ENCODE assay signal across 13 cellular contexts in the genomic region with DNA sequence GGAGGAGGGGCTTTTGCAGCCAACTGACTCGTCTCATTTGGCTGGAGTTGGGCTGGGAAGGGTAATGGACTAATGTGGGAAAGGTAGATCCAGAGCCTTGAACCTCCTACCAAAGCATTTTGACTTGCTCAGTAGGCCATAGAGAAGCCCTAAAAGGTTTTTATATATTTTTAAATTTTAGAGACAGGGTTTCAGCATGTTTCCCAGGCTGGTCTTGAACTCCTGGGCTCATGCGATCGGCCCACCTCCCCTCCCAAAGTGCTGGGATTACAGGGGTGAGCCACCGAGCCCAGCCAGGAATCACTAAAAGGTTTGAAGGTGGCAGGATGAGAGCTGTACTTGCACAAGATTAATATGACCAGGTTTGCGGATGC. TPM values are rescaled to one million over a fixed set of nuclear protein-coding genes. Genes with fewer than 3 reads are reported as not detected.
DNase-seq lines count a peak whose midpoint lies in the region; ATAC-seq and TF ChIP-seq lines count a peak whose summit lies in the region.
"Had no signal": no experiment of that assay in that cellular context is flagged by ENCODE, and none has a peak within 500 bp of the region (broad histone marks: within the 10 kb centered on the region; RNA-seq: fewer than 3 reads in every experiment).

No MANE protein-coding gene starts in this region.

- peaks cover 29 to 41% (median 38%) of the 10 kb centered on the region in 10 experiments for H3K4me1 ChIP-seq in BLaER1 treated with 17β-estradiol and CSF1 and Interleukin-3, amounts not matched to agents 10 nM and 100 nM
- H3K4me1 ChIP-seq in DOHH2 (ENCODE audit: control insufficient read depth, low read length), result peaks cover 31% of the 10 kb centered on the region

- H3K79me2 ChIP-seq in DOHH2 (ENCODE audit: control insufficient read depth, low read length), result peaks cover 9% of the 10 kb centered on the region

- no peaks in the 10 kb centered on the region for H3K27me3 ChIP-seq in BLaER1 treated with 17β-estradiol and CSF1 and Interleukin-3, amounts not matched to agents 10 nM and 100 nM
- peaks cover 16% of the 10 kb centered on the region for H3K27me3 ChIP-seq in DOHH2 (ENCODE audit: control insufficient read depth, low read length)
- H3K27me3 ChIP-seq: upper lobe of left lung had no signal

- peak overlapping the region in 6 of 11 experiments; percentile 10 to 34 (median 22); a peak in 4 of 22 replicates for H3K9ac ChIP-seq in BLaER1 treated with 17β-estradiol and CSF1 and Interleukin-3, amounts not matched to agents 10 nM and 100 nM

- no peaks in the 10 kb centered on the region for H3K9me2 ChIP-seq in DOHH2 (replicated peaks; ENCODE audit: control insufficient read depth, low read length)

- peak overlapping the region in 1 of 11 experiments; percentile 36; a peak in 1 of 22 replicates for H3K27ac ChIP-seq in BLaER1 treated with 17β-estradiol and CSF1 and Interleukin-3, amounts not matched to agents 10 nM and 100 nM
- no peak overlapping the region for H3K27ac ChIP-seq in DOHH2 (ENCODE audit: low read depth, low read length)
- H3K27ac ChIP-seq: C4-2B, upper lobe of left lung had no signal

- peak overlapping the region; percentile 22 for H3K4me3 Mint-ChIP-seq in activated CD8-positive, alpha-beta T cell treated with anti-CD3 and anti-CD28 coated beads for 36 hours
- no peak overlapping the region for H3K4me3 Mint-ChIP-seq in natural killer cell

- H3K36me3 Mint-ChIP-seq in activated CD8-positive, alpha-beta T cell treated with anti-CD3 and anti-CD28 coated beads for 36 hours (ENCODE audit: low read depth), result peaks cover 11% of the 10 kb centered on the region
- H3K36me3 Mint-ChIP-seq in natural killer cell, result no peaks in the 10 kb centered on the region

- peaks cover 11% of the 10 kb centered on the region for H3F3A ChIP-seq in DOHH2 (ENCODE audit: control insufficient read depth, insufficient read depth)

- TF ChIP-seq CTCF in DOHH2 (IDR thresholded peaks at IDR 0.05; ENCODE audit: low read depth, low read length, poor library complexity, severe bottlenecking) (no peak), natural killer cell (IDR thresholded peaks at IDR 0.05) (no peak)
- no peak for TF ChIP-seq CTCF in activated CD8-positive, alpha-beta T cell treated with anti-CD3 and anti-CD28 coated beads for 36 hours (IDR thresholded peaks at IDR 0.05)

- H3K27ac Mint-ChIP-seq in activated CD8-positive, alpha-beta T cell treated with anti-CD3 and anti-CD28 coated beads for 36 hours, result no peak overlapping the region
- H3K27ac Mint-ChIP-seq in natural killer cell, result peak overlapping the region; percentile 5 to 76
- H3K27ac Mint-ChIP-seq: T-helper 2 cell treated with Interferon-gamma antibody and Interleukin-4, amounts not matched to agents 5 μg/mL and 100 μg/mL, for 36 hours had no signal

- H3K36me3 ChIP-seq in BLaER1 treated with 17β-estradiol and CSF1 and Interleukin-3, amounts not matched to agents 10 nM and 100 nM, result peaks cover 0 to under 1% (median 0%) of the 10 kb centered on the region in 11 experiments; a peak in 2 of 22 replicates
- H3K36me3 ChIP-seq in DOHH2 (ENCODE audit: control insufficient read depth, low read length), result peaks cover 4% of the 10 kb centered on the region; the same call in 1 of the 2 replicates
- H3K36me3 ChIP-seq: HAP-1, upper lobe of left lung had no signal

- peaks cover 30% of the 10 kb centered on the region for H3K4me1 Mint-ChIP-seq in activated CD8-positive, alpha-beta T cell treated with anti-CD3 and anti-CD28 coated beads for 36 hours (ENCODE audit: low read depth)
- H3K4me1 Mint-ChIP-seq in natural killer cell, result peaks cover 26 to 28% of the 10 kb centered on the region in 2 donors

- H3K4me2 ChIP-seq in BLaER1 treated with 17β-estradiol and CSF1 and Interleukin-3, amounts not matched to agents 10 nM and 100 nM, result peak overlapping the region; percentile 86 to 100 (median 97)
- peak overlapping the region; percentile 64 for H3K4me2 ChIP-seq in DOHH2 (ENCODE audit: low read length)

- DNase-seq in activated CD8-positive, alpha-beta T cell treated with anti-CD3 and anti-CD28 coated beads for 36 hours, result no peak
- DNase-seq in natural killer cell, result no peak
- DNase-seq in DMS79 (lab: John Stamatoyannopoulos, UW), result no peak
- DNase-seq in Right ventricle myocardium superior, result no peak
- DNase-seq in AG08395 (ENCODE audit: low spot score), result no peak

- H3K9me3 ChIP-seq in BLaER1 treated with 17β-estradiol and CSF1 and Interleukin-3, amounts not matched to agents 10 nM and 100 nM (replicated peaks in 1 of 11), result peaks cover 0 to 10% (median 2%) of the 10 kb centered on the region in 11 experiments; a peak in 10 of 22 replicates
- no peaks in the 10 kb centered on the region for H3K9me3 ChIP-seq in DOHH2 (ENCODE audit: control insufficient read depth, insufficient read depth, low read length)
- H3K9me3 ChIP-seq: HAP-1, mucosa of descending colon, upper lobe of left lung had no signal

- no peaks in the 10 kb centered on the region for H3K9me3 Mint-ChIP-seq in activated CD8-positive, alpha-beta T cell treated with anti-CD3 and anti-CD28 coated beads for 36 hours
- H3K9me3 Mint-ChIP-seq in natural killer cell, result no peaks in the 10 kb centered on the region
- H3K9me3 Mint-ChIP-seq: activated naive CD4-positive, alpha-beta T cell treated with anti-CD3 and anti-CD28 coated beads, Interleukin-2, amount 50 U/mL, for 72 hours; T-helper 2 cell treated with Interferon-gamma antibody and Interleukin-4, amounts not matched to agents 5 μg/mL and 100 μg/mL, for 36 hours had no signal

- no peaks in the 10 kb centered on the region for H3K27me3 Mint-ChIP-seq in activated CD8-positive, alpha-beta T cell treated with anti-CD3 and anti-CD28 coated beads for 36 hours
- no peaks in the 10 kb centered on the region for H3K27me3 Mint-ChIP-seq in natural killer cell (ENCODE audit: low read depth in 2 of 2)

- intact Hi-C loops in activated CD8-positive, alpha-beta T cell treated with anti-CD3 and anti-CD28 coated beads for 36 hours (cut with micrococcal nuclease), result loop anchor here (5.0 kb wide), 2 partner anchors 57 to 227 kb away; no protein-coding TSS in a partner anchor
- intact Hi-C loops in natural killer cell (cut with micrococcal nuclease) (loop anchor here (5.0 kb wide), 2 partner anchors 47 to 77 kb away; no protein-coding TSS in a partner anchor), Right ventricle myocardium superior (cut with DNase I) (loop anchor here (5.0 to 10.0 kb wide), 3 partner anchors 102 to 252 kb away; no protein-coding TSS in a partner anchor)

- ATAC-seq in activated CD8-positive, alpha-beta T cell treated with anti-CD3 and anti-CD28 coated beads for 36 hours, result no peak
- no peak for ATAC-seq in natural killer cell
- no peak for ATAC-seq in Right ventricle myocardium superior (ENCODE audit: poor library complexity)

- H4K20me1 ChIP-seq in BLaER1 treated with 17β-estradiol and CSF1 and Interleukin-3, amounts not matched to agents 10 nM and 100 nM, result peaks cover 0 to 11% (median 0%) of the 10 kb centered on the region in 11 experiments; a peak in 2 of 22 replicates
- H4K20me1 ChIP-seq in DOHH2 (ENCODE audit: control insufficient read depth, insufficient read depth, low read depth, low read length), result no peaks in the 10 kb centered on the region

- CTCF ChIA-PET in activated CD8-positive, alpha-beta T cell treated with anti-CD3 and anti-CD28 coated beads for 36 hours (lab: Charles Lee), result interaction anchor here (0.6 to 10.8 kb wide), 56 partner anchors 11 to 450 kb away, joined by 3 to 201 read pairs (median 5); partner anchors contain the start of genes NOL11 and PSMD12

- no peak overlapping the region for H3K4me3 ChIP-seq in BLaER1 treated with 17β-estradiol and CSF1 and Interleukin-3, amounts not matched to agents 10 nM and 100 nM
- H3K4me3 ChIP-seq in DOHH2 (ENCODE audit: low read length), result peak overlapping the region; percentile 37; the same call in 1 of the 2 replicates
- H3K4me3 ChIP-seq: HAP-1, mucosa of descending colon, upper lobe of left lung had no signal

- POLR2A ChIA-PET in activated CD8-positive, alpha-beta T cell treated with anti-CD3 and anti-CD28 coated beads for 36 hours (lab: Charles Lee), result interaction anchor here (0.6 to 6.6 kb wide), 7 partner anchors 9 to 342 kb away, joined by 3 to 86 read pairs (median 4); partner anchors contain the start of gene PSMD12

RNA-seq across cellular contexts. Expression of gene PITPNC1, which starts 2.0 kb away (rescaled TPM):
- 10 to 100 TPM; 51.8 to 56.3 TPM for total RNA-seq in activated CD8-positive, alpha-beta T cell treated with anti-CD3 and anti-CD28 coated beads for 36 hours
- total RNA-seq in natural killer cell (100 to 1,000 TPM; 150 to 185 (median 169) TPM), Right ventricle myocardium superior (14.6 TPM)

RNA-seq across cellular contexts. Expression of gene PSMD12, which starts 8.7 kb away (rescaled TPM):
- 10 to 100 TPM; 80.9 to 89.1 TPM for total RNA-seq in activated CD8-positive, alpha-beta T cell treated with anti-CD3 and anti-CD28 coated beads for 36 hours
- total RNA-seq in natural killer cell (10 to 100 TPM; 57.4 to 58.2 (median 58.0) TPM), Right ventricle myocardium superior (42.6 TPM)
